ENCODE assay signal across 20 cellular contexts in the genomic region with DNA sequence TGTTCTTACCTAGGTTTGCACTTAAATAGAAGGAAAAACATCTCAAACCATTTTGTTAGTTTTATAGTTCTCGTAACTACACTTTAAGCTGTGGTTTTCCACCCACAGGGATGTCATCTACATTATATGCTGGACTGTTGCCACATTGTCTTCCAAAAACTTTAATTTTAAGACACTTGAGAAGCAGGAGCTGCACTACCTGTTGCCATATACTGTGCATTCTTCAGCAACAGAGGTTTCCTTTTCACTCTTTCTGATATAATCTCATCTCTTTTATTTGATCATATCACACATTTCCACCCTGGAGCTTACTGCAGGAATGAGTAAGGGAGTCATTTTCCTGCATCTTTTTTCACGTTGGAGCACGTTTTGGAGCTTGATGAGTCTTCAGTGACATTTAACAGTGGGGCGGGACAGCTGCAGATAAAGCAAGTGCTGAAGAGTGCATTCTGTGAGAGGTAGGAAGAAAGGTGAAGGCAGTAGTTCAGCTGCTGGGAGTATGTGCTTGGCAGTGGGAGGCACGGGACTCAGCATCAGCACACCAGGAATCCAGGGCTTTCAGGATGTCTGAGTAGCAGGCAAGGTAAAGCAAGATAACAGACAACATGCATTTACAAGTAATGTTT. TPM values are rescaled to one million over a fixed set of nuclear protein-coding genes. Genes with fewer than 3 reads are reported as not detected.
DNase-seq lines count a peak whose midpoint lies in the region; ATAC-seq and TF ChIP-seq lines count a peak whose summit lies in the region.
"Had no signal": no experiment of that assay in that cellular context is flagged by ENCODE, and none has a peak within 500 bp of the region (broad histone marks: within the 10 kb centered on the region; RNA-seq: fewer than 3 reads in every experiment).

No MANE protein-coding gene starts in this region.

- DNase-seq in SJSA1 (ENCODE audit: low read depth in 1 of 2, low spot score in 2 of 2) (no peak), foreskin keratinocyte (peak; percentile 72 to 85), psoas muscle (no peak), NCI-H2029 (lab: John Stamatoyannopoulos, UW) (no peak), NCI-H1694 (lab: John Stamatoyannopoulos, UW) (no peak), NCI-H446 treated with DMSO at 0.1 percent for 48 hours (lab: John Stamatoyannopoulos, UW) (no peak), Right ventricle myocardium inferior (ENCODE audit: missing footprints) (no peak)
- DNase-seq: activated CD4-positive, alpha-beta T cell treated with anti-CD3 and anti-CD28 coated beads, Interleukin-2, amount 50 U/mL, for 4 hours; activated T-cell treated with anti-CD3 and anti-CD28 coated beads, Interleukin-2, amount 50 U/mL, for 4 hours; body of pancreas; glutamatergic neuron; immature natural killer cell; MG63; NCI-H1694 treated with DMSO at 0.1 percent for 48 hours; NCI-H446; pancreas; stimulated activated CD4-positive, alpha-beta T cell treated with anti-CD3 and anti-CD28 coated beads, Interleukin-2, amount 100 ng/mL, for 48 hours; substantia nigra had no signal

- POLR2A ChIA-PET in HEK293 (lab: Yijun Ruan, JAX) = no interaction called here

- peak; percentile 49 for ATAC-seq in foreskin keratinocyte
- no peak for ATAC-seq in psoas muscle
- no peak for ATAC-seq in Right ventricle myocardium inferior
- ATAC-seq: activated naive CD4-positive, alpha-beta T cell treated with anti-CD3 and anti-CD28 coated beads, Interleukin-2, amount 50 U/mL, for 72 hours; activated T-cell treated with anti-CD3 and anti-CD28 coated beads, Interleukin-2, amount 50 U/mL, for 4 hours; body of pancreas; pancreas had no signal

- intact Hi-C loops in psoas muscle (cut with DNase I) = loop anchor here in 1 of 2 donors (5.0 kb wide), 1 partner anchor 34 kb away; no protein-coding TSS in a partner anchor
- intact Hi-C loops in Right ventricle myocardium inferior (cut with DNase I) = loop anchor here (10.0 kb wide), 1 partner anchor 97 kb away; no protein-coding TSS in a partner anchor

- H3K4me3 ChIP-seq in HEK293 (ENCODE audit: low read depth, low read length) = no peak overlapping the region
- H3K4me3 ChIP-seq in SJSA1 = no peak overlapping the region
- H3K4me3 ChIP-seq in psoas muscle = no peak overlapping the region
- H3K4me3 ChIP-seq: body of pancreas, MG63, pancreas had no signal

- H3K27ac ChIP-seq in HEK293 (ENCODE audit: extremely low read depth, low read depth, low read length) (no peak overlapping the region), SJSA1 (peak overlapping the region; percentile 80; the same call in 1 of the 2 replicates), foreskin keratinocyte (no peak overlapping the region), psoas muscle (peak overlapping the region; percentile 96)
- H3K27ac ChIP-seq: body of pancreas, pancreas had no signal

- H3K9me3 ChIP-seq in HEK293 (ENCODE audit: control insufficient read depth, insufficient read depth, low read depth, low read length) = no peaks in the 10 kb centered on the region
- H3K9me3 ChIP-seq in SJSA1 (replicated peaks) = no peaks in the 10 kb centered on the region
- H3K9me3 ChIP-seq in psoas muscle = no peaks in the 10 kb centered on the region
- H3K9me3 ChIP-seq: body of pancreas, MG63, pancreas had no signal

- no peaks in the 10 kb centered on the region for H3K27me3 ChIP-seq in SJSA1 (replicated peaks)
- H3K27me3 ChIP-seq in foreskin keratinocyte = no peaks in the 10 kb centered on the region
- H3K27me3 ChIP-seq in psoas muscle (ENCODE audit: insufficient read depth in 3 of 3, low read length in 2 of 3) = no peaks in the 10 kb centered on the region
- H3K27me3 ChIP-seq: body of pancreas, MG63, pancreas had no signal

- TF ChIP-seq CTCF in HEK293 (tag by site-specific recombination; IDR thresholded peaks at IDR 0.05) (no peak), foreskin keratinocyte (conservative IDR thresholded peaks at IDR 0.05) (no peak), psoas muscle (IDR thresholded peaks at IDR 0.05) (no peak)

- H3K4me1 ChIP-seq in HEK293 (ENCODE audit: control insufficient read depth, insufficient read depth, low read length) = peaks cover 32% of the 10 kb centered on the region
- H3K4me1 ChIP-seq in SJSA1 (replicated peaks) = peaks cover 51% of the 10 kb centered on the region
- H3K4me1 ChIP-seq in foreskin keratinocyte = peaks cover 27% of the 10 kb centered on the region
- H3K4me1 ChIP-seq in psoas muscle = peaks cover 42% of the 10 kb centered on the region

- WGBS in psoas muscle, 3 donors = 51 to 66% (median 58%) methylated on average over 5 of the region's 5 CpGs

- CTCF ChIA-PET in HEK293 (lab: Yijun Ruan, JAX) = interaction anchor here (1.2 kb wide), 1 partner anchor 98 kb away, joined by 4 read pairs; no protein-coding TSS in a partner anchor

- no peaks in the 10 kb centered on the region for H3K36me3 ChIP-seq in HEK293 (ENCODE audit: control insufficient read depth in 2 of 2, insufficient read depth in 1 of 2, low read length in 2 of 2)
- peaks cover 14% of the 10 kb centered on the region for H3K36me3 ChIP-seq in SJSA1
- H3K36me3 ChIP-seq in psoas muscle (ENCODE audit: insufficient read depth in 1 of 2, low read depth in 1 of 2) = no peaks in the 10 kb centered on the region
- H3K36me3 ChIP-seq: pancreas had no signal

TF ChIP-seq in HEK293, 187 proteins besides CTCF, POLR2A, EP300 and RAD21 (continues in another document):
- TF ChIP-seq ZNF48 (tag by site-specific recombination; IDR thresholded peaks at IDR 0.05) (no peak), SP7 (tag by site-specific recombination; IDR thresholded peaks at IDR 0.05) (peak; percentile 55), ZNF202 (tag by site-specific recombination; IDR thresholded peaks at IDR 0.05; ENCODE audit: borderline replicate concordance) (no peak), SCRT1 (tag by site-specific recombination; IDR thresholded peaks at IDR 0.05; ENCODE audit: borderline replicate concordance) (peak; percentile 80), HOXA7 (CRISPR knock-in tag; IDR thresholded peaks at IDR 0.05; ENCODE audit: borderline replicate concordance) (no peak), ZBTB20 (tag by site-specific recombination; IDR thresholded peaks at IDR 0.05) (peak; percentile 57), ZNF843 (tag by site-specific recombination; IDR thresholded peaks at IDR 0.05) (no peak), WT1 (tag by site-specific recombination; IDR thresholded peaks at IDR 0.05) (no peak), OSR2 (tag by site-specific recombination; IDR thresholded peaks at IDR 0.05) (peak; percentile 64)
- TF ChIP-seq, protein P1, sequence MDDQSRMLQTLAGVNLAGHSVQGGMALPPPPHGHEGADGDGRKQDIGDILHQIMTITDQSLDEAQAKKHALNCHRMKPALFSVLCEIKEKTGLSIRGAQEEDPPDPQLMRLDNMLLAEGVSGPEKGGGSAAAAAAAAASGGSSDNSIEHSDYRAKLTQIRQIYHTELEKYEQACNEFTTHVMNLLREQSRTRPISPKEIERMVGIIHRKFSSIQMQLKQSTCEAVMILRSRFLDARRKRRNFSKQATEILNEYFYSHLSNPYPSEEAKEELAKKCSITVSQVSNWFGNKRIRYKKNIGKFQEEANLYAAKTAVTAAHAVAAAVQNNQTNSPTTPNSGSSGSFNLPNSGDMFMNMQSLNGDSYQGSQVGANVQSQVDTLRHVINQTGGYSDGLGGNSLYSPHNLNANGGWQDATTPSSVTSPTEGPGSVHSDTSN (CRISPR knock-in tag; IDR thresholded peaks at IDR 0.05) = no peak
- TF ChIP-seq, protein P2, sequence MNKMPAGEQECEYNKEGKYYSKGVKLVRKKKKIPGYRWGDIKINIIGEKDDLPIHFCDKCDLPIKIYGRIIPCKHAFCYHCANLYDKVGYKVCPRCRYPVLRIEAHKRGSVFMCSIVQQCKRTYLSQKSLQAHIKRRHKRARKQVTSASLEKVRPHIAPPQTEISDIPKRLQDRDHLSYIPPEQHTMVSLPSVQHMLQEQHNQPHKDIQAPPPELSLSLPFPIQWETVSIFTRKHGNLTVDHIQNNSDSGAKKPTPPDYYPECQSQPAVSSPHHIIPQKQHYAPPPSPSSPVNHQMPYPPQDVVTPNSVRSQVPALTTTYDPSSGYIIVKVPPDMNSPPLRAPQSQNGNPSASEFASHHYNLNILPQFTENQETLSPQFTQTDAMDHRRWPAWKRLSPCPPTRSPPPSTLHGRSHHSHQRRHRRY (tag by site-specific recombination; IDR thresholded peaks at IDR 0.05) = no peak
- TF ChIP-seq, protein P3, sequence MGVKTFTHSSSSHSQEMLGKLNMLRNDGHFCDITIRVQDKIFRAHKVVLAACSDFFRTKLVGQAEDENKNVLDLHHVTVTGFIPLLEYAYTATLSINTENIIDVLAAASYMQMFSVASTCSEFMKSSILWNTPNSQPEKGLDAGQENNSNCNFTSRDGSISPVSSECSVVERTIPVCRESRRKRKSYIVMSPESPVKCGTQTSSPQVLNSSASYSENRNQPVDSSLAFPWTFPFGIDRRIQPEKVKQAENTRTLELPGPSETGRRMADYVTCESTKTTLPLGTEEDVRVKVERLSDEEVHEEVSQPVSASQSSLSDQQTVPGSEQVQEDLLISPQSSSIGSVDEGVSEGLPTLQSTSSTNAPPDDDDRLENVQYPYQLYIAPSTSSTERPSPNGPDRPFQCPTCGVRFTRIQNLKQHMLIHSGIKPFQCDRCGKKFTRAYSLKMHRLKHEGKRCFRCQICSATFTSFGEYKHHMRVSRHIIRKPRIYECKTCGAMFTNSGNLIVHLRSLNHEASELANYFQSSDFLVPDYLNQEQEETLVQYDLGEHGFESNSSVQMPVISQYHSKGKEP (tag by site-specific recombination; IDR thresholded peaks at IDR 0.05) = no peak

RNA-seq across cellular contexts. Expression of a gene that starts 3.8 kb away (rescaled TPM):
- 106 and 169 TPM in 2 replicates for total RNA-seq in SJSA1 (2014; rRNA removed; shearing (Covaris generic))
- 46.4 and 65.6 TPM in 2 replicates for total RNA-seq in foreskin keratinocyte
- 14.7 and 16.4 TPM in 2 replicates for polyA plus RNA-seq in foreskin keratinocyte
- total RNA-seq in psoas muscle = 100 to 1,000 TPM in 3 of 4 donors, 10 to 100 TPM in 1; 55.1 to 219 (median 182) TPM
- 100 to 1,000 TPM in 1 of 3 donors, 10 to 100 TPM in 2; 50.5 to 287 (median 63.5) TPM for polyA plus RNA-seq in psoas muscle
- 84.3 TPM for total RNA-seq in Right ventricle myocardium inferior

Comparison
In these comparisons a context has a peak if more than half of its experiments do, and no peak if none do; other contexts are left out.
1. H3K27ac ChIP-seq: peak in SJSA1 (single experiment) and psoas muscle (single experiment); none in HEK293 (single experiment) and foreskin keratinocyte (single experiment).
2. DNase-seq: peak in foreskin keratinocyte (2 of 2); none in SJSA1 (0 of 2), psoas muscle (0 of 2), NCI-H2029 (single experiment), NCI-H1694 (single experiment), NCI-H446 treated with DMSO at 0.1 percent for 48 hours (single experiment) and Right ventricle myocardium inferior (single experiment).